14 cellular contexts compared by ENCODE assay signal in genomic region chr16:48605518-48606110, GRCh38. TPM values are rescaled to one million over a fixed set of nuclear protein-coding genes. Genes with fewer than 3 reads are reported as not detected.
A peak's percentile ranks its signal among the peaks of the same experiment; 100 is the strongest.
DNase-seq lines count a peak whose midpoint lies in the region; ATAC-seq and TF ChIP-seq lines count a peak whose summit lies in the region.
"Had no signal": no experiment of that assay in that cellular context is flagged by ENCODE, and none has a peak within 500 bp of the region (broad histone marks: within the 10 kb centered on the region; RNA-seq: fewer than 3 reads in every experiment).

No MANE protein-coding gene starts in this region.

- H3K9me2 ChIP-seq in PC-9 (ENCODE audit: insufficient read depth): no peaks in the 10 kb centered on the region

- no peak overlapping the region for H2AFZ ChIP-seq in PC-9

- POLR2A ChIA-PET in PC-9 (lab: Charles Lee; ENCODE audit: unreplicated experiment): no interaction called here

- no peaks in the 10 kb centered on the region for H3K36me3 Mint-ChIP-seq in T-helper 17 cell (ENCODE audit: low read depth)
- H3K36me3 Mint-ChIP-seq: mesothelial cell of epicardium had no signal

- ATAC-seq in psoas muscle (peak in 3 of 4 donors; percentile 53 to 64 (median 55)), T-helper 17 cell (no peak), HG03460 (IDR thresholded peaks at IDR 0.05; ENCODE audit: unreplicated experiment) (no peak)
- ATAC-seq: SK-N-SH treated with all-trans-retinoic acid at 6 μM for 48 hours had no signal

- peaks cover 49% of the 10 kb centered on the region for H4K20me1 ChIP-seq in PC-9 (ENCODE audit: insufficient read depth)

- H3K4me3 Mint-ChIP-seq in T-helper 17 cell: no peak overlapping the region
- H3K4me3 Mint-ChIP-seq: mesothelial cell of epicardium had no signal

- H3K36me3 ChIP-seq in PC-9 (ENCODE audit: low read depth) (no peaks in the 10 kb centered on the region), psoas muscle (ENCODE audit: insufficient read depth in 1 of 2, low read depth in 1 of 2) (no peaks in the 10 kb centered on the region)
- H3K36me3 ChIP-seq: brain microvascular endothelial cell had no signal

- DNase-seq in AG10803 (ENCODE audit: low read depth): peak; percentile 43
- no peak for DNase-seq in PC-9
- DNase-seq in fibroblast of the aortic adventitia (ENCODE audit: low read depth): peak; percentile 18
- DNase-seq in psoas muscle: peak; percentile 37 to 70
- DNase-seq in T-helper 17 cell: no peak
- no peak for DNase-seq in activated T-cell treated with anti-CD3 and anti-CD28 coated beads for 4 hours
- DNase-seq in OCI-M1 (lab: John Stamatoyannopoulos, UW): no peak
- DNase-seq: activated naive CD4-positive, alpha-beta T cell treated with Interleukin-2 at 50 U/mL for 16 hours; brain microvascular endothelial cell; foreskin melanocyte; KBM-7 had no signal

- no peak overlapping the region for H3K27ac Mint-ChIP-seq in T-helper 17 cell
- H3K27ac Mint-ChIP-seq: mesothelial cell of epicardium had no signal

- no peak overlapping the region for H3K27ac ChIP-seq in PC-9
- H3K27ac ChIP-seq in psoas muscle: no peak overlapping the region
- H3K27ac ChIP-seq: brain microvascular endothelial cell had no signal

- peaks cover 35% of the 10 kb centered on the region for H3K4me1 Mint-ChIP-seq in T-helper 17 cell

- H3K4me3 ChIP-seq in AG10803 (ENCODE audit: low read length) (no peak overlapping the region), PC-9 (no peak overlapping the region), fibroblast of the aortic adventitia (ENCODE audit: low read depth, low read length) (no peak overlapping the region), psoas muscle (no peak overlapping the region)

- H3K4me1 ChIP-seq in PC-9 (replicated peaks; ENCODE audit: insufficient read depth): peaks cover 33% of the 10 kb centered on the region
- H3K4me1 ChIP-seq in psoas muscle: peaks cover 73% of the 10 kb centered on the region

- H3K9me3 ChIP-seq in PC-9 (ENCODE audit: insufficient read depth, low read depth) (no peaks in the 10 kb centered on the region), psoas muscle (no peaks in the 10 kb centered on the region), T-helper 17 cell (ENCODE audit: control insufficient read depth, low read length, poor library complexity, severe bottlenecking) (no peaks in the 10 kb centered on the region)

- no peak for TF ChIP-seq CTCF in AG10803 (conservative IDR thresholded peaks at IDR 0.05; ENCODE audit: low read length)
- no peak for TF ChIP-seq CTCF in PC-9 (conservative IDR thresholded peaks at IDR 0.05)
- TF ChIP-seq CTCF in fibroblast of the aortic adventitia (IDR thresholded peaks at IDR 0.05; ENCODE audit: insufficient read depth, low read length): no peak
- no peak for TF ChIP-seq CTCF in psoas muscle (IDR thresholded peaks at IDR 0.05)

- peak overlapping the region; percentile 88; the same call in 1 of the 2 replicates for H3K4me2 ChIP-seq in PC-9

- H3K79me2 ChIP-seq in PC-9 (ENCODE audit: low read depth): peaks cover 86% of the 10 kb centered on the region

- no TSS peak for BruUV-seq in PC-9 (replicated peaks; lab: Mats Ljungman, UMichigan)

- H3F3A ChIP-seq in PC-9 (ENCODE audit: insufficient read depth, low read depth): peaks cover 37% of the 10 kb centered on the region

- intact Hi-C loops in PC-9 (cut with micrococcal nuclease; ENCODE audit: unreplicated experiment) (loop anchor here (2.0 to 5.0 kb wide), 2 partner anchors 31 to 238 kb away; no protein-coding TSS in a partner anchor), psoas muscle (cut with DNase I) (loop anchor here in 1 of 2 donors (5.0 kb wide), 1 partner anchor 43 kb away; no protein-coding TSS in a partner anchor)

- no peaks in the 10 kb centered on the region for H3K27me3 ChIP-seq in PC-9 (ENCODE audit: insufficient read depth, low read depth)
- H3K27me3 ChIP-seq in psoas muscle (ENCODE audit: insufficient read depth in 3 of 3, low read length in 2 of 3): no peaks in the 10 kb centered on the region
- H3K27me3 ChIP-seq: brain microvascular endothelial cell had no signal

- no peaks in the 10 kb centered on the region for H3K27me3 Mint-ChIP-seq in T-helper 17 cell

- CTCF ChIA-PET in PC-9 (lab: Charles Lee): no interaction called here

- 55 to 58% (median 55%) methylated on average over 4 of the region's 4 CpGs for WGBS in psoas muscle, 3 donors

RNA-seq across cellular contexts. Expression of gene N4BP1, which starts 4.4 kb away (rescaled TPM):
- total RNA-seq in PC-9 (2021) (21.6 and 23.8 TPM in 2 replicates), fibroblast of the aortic adventitia (ENCODE audit: low replicate concordance) (28.9 and 122 TPM in 2 replicates), psoas muscle (10 to 100 TPM; 13.9 to 24.3 (median 17.4) TPM), T-helper 17 cell (100 to 1,000 TPM in 1 of 2 donors, 10 to 100 TPM in 1; 76.1 to 108 TPM)
- 10 to 100 TPM in 2 of 3 donors, 1 to 10 TPM in 1; 7.0 to 17.5 (median 15.5) TPM for polyA plus RNA-seq in psoas muscle

Comparison
In these comparisons a context has a peak if more than half of its experiments do, and no peak if none do; other contexts are left out.
1. DNase-seq: peak in AG10803 (single experiment), fibroblast of the aortic adventitia (single experiment) and psoas muscle (2 of 2); none in PC-9 (0 of 2), T-helper 17 cell (0 of 3), activated T-cell treated with anti-CD3 and anti-CD28 coated beads for 4 hours (single experiment) and OCI-M1 (single experiment).
2. ATAC-seq: peak in psoas muscle (3 of 4); none in T-helper 17 cell (single experiment) and HG03460 (single experiment).